ENCODE assay signal across 8 cellular contexts in the genomic region with DNA sequence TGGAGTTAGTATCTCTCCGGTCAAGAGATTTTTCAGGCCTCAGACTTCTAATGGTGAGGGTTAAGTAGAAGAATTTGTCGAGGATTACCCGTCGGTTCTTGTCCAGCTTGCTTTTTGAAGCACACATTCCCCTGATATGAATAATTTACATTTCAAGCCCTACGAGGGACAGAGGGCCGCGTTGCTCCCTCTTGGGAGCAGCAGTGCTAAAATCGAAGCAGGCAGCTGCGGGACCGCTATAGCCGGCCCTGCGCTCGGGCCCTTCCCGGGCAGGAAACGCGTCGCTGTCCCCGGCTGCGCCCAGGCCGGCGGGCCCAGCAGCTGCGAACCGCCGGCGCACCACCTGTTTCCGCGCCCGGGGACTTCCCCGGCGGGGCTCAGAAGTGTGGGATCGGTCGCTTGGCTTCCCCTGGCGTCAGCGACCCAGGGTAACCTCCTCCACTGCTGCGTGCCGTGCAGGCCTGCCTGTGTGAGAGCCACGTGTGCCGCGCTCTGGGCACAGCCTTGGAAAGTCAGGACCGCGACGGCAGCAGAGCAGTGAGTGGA. TPM values are rescaled to one million over a fixed set of nuclear protein-coding genes. Genes with fewer than 3 reads are reported as not detected.
DNase-seq lines count a peak whose midpoint lies in the region; ATAC-seq and TF ChIP-seq lines count a peak whose summit lies in the region.
"Not testable (repeated sequence)": the region's sequence is repeated elsewhere in the genome, so short reads cannot be mapped to it uniquely, and the experiment has no call there.

No MANE protein-coding gene starts in this region.

- CTCF ChIA-PET in naive thymus-derived CD4-positive, alpha-beta T cell (lab: Charles Lee), result interaction anchor here (0.5 to 1.5 kb wide), 6 partner anchors 30 to 218 kb away, joined by 3 to 5 read pairs (median 3); no protein-coding TSS in a partner anchor

- not testable (repeated sequence) for H3K27me3 Mint-ChIP-seq in naive thymus-derived CD4-positive, alpha-beta T cell

- peaks cover 71 to 77% of the 10 kb centered on the region in 2 donors for H3K4me1 ChIP-seq in naive thymus-derived CD4-positive, alpha-beta T cell (ENCODE audit: control insufficient read depth in 2 of 2, insufficient read depth in 2 of 2, low read length in 2 of 2)

- H3K9me3 Mint-ChIP-seq in naive thymus-derived CD4-positive, alpha-beta T cell, result not testable (repeated sequence)

- intact Hi-C loops in naive thymus-derived CD4-positive, alpha-beta T cell (cut with micrococcal nuclease), result loop anchor here (1.0 to 2.0 kb wide), 3 partner anchors 11 to 177 kb away; a partner anchor contains a TSS

- TF ChIP-seq POLR2A in erythroblast (IDR thresholded peaks at IDR 0.05; ENCODE audit: low read length), result peak; percentile 28

- not testable (repeated sequence) for H3K9me3 ChIP-seq in naive thymus-derived CD4-positive, alpha-beta T cell (ENCODE audit: control insufficient read depth in 2 of 3, low read length in 3 of 3)

- peak overlapping the region; percentile 92 for H3K27ac ChIP-seq in naive thymus-derived CD4-positive, alpha-beta T cell (ENCODE audit: low read depth, low read length)

- POLR2A ChIA-PET in naive thymus-derived CD4-positive, alpha-beta T cell (lab: Charles Lee), result interaction anchor here (0.7 to 3.8 kb wide), 6 partner anchors 11 to 200 kb away, joined by 3 to 40 read pairs (median 6); a partner anchor contains a TSS

- ATAC-seq in GM21381 (IDR thresholded peaks at IDR 0.05; ENCODE audit: unreplicated experiment) (peak; percentile 93), HG03432 (IDR thresholded peaks at IDR 0.05; ENCODE audit: unreplicated experiment) (peak; percentile 97)
- peak; percentile 95 for ATAC-seq in naive thymus-derived CD4-positive, alpha-beta T cell

- not testable (repeated sequence) for H3K36me3 ChIP-seq in naive thymus-derived CD4-positive, alpha-beta T cell (ENCODE audit: control insufficient read depth in 2 of 3, insufficient read depth in 3 of 3, low read length in 3 of 3)

- DNase-seq in DMS53 (lab: John Stamatoyannopoulos, UW), result peak; percentile 85
- peak; percentile 84 for DNase-seq in RPMI8226
- DNase-seq in activated T-cell treated with anti-CD3 and anti-CD28 coated beads, Interleukin-2, amount 50 U/mL, for 48 hours, result peak; percentile 71 to 79
- peak; percentile 41 to 53 for DNase-seq in erythroblast (lab: John Stamatoyannopoulos, UW)
- peak; percentile 66 to 82 (median 72) for DNase-seq in naive thymus-derived CD4-positive, alpha-beta T cell
- peak; percentile 45 to 49 for DNase-seq in stimulated activated CD8-positive, alpha-beta memory T cell treated with anti-CD3 and anti-CD28 coated beads, Interleukin-7, amount 100 ng/mL, for 1 hour (ENCODE audit: low read depth in 2 of 2)

- H3K27me3 ChIP-seq in naive thymus-derived CD4-positive, alpha-beta T cell (ENCODE audit: control insufficient read depth in 2 of 2, insufficient read depth in 2 of 2, low read length in 2 of 2), result not testable (repeated sequence)

- H3K27ac Mint-ChIP-seq in naive thymus-derived CD4-positive, alpha-beta T cell, result peak overlapping the region; percentile 87 to 97 (median 94)

- H3K4me3 ChIP-seq in naive thymus-derived CD4-positive, alpha-beta T cell (ENCODE audit: low read length), result not testable (repeated sequence)

- H3K4me1 Mint-ChIP-seq in naive thymus-derived CD4-positive, alpha-beta T cell, result peaks cover 36 to 85% (median 77%) of the 10 kb centered on the region in 7 donors

- peak overlapping the region; percentile 52 to 79 (median 68) for H3K4me3 Mint-ChIP-seq in naive thymus-derived CD4-positive, alpha-beta T cell

- H3K36me3 Mint-ChIP-seq in naive thymus-derived CD4-positive, alpha-beta T cell, result peaks cover 0 to 32% (median 5%) of the 10 kb centered on the region in 5 donors

RNA-seq across cellular contexts. Expression of a gene that starts 11.1 kb away (rescaled TPM):
- 10 to 100 TPM; 47.6 to 85.5 (median 73.8) TPM for total RNA-seq in naive thymus-derived CD4-positive, alpha-beta T cell
- polyA plus RNA-seq in naive thymus-derived CD4-positive, alpha-beta T cell, result 100 to 1,000 TPM in 1 of 2 donors, 10 to 100 TPM in 1; 98.4 to 103 TPM

RNA-seq across cellular contexts. Expression of a gene that starts 32.0 kb away (rescaled TPM):
- total RNA-seq in naive thymus-derived CD4-positive, alpha-beta T cell, result 10 to 100 TPM in 1 of 5 experiments, 1 to 10 TPM in 4; 4.0 to 12.5 (median 6.8) TPM
- 1 to 10 TPM in 1 of 2 donors, under 1 TPM in 1; 0.74 to 1.1 TPM for polyA plus RNA-seq in naive thymus-derived CD4-positive, alpha-beta T cell

RNA-seq across cellular contexts. Expression of a gene that starts 32.3 kb away (rescaled TPM):
- 10 to 100 TPM in 4 of 5 experiments, 1 to 10 TPM in 1; 7.3 to 20.0 (median 13.2) TPM for total RNA-seq in naive thymus-derived CD4-positive, alpha-beta T cell
- polyA plus RNA-seq in naive thymus-derived CD4-positive, alpha-beta T cell, result 1 to 10 TPM; 7.9 to 8.5 TPM
